In genomic region chr20:31827059-31827458, GRCh38 we compare ENCODE assay signal across 9 cellular contexts. TPM values are rescaled to one million over a fixed set of nuclear protein-coding genes. Genes with fewer than 3 reads are reported as not detected.
"Had no signal": no experiment of that assay in that cellular context is flagged by ENCODE, and none has a peak within 500 bp of the region (broad histone marks: within the 10 kb centered on the region; RNA-seq: fewer than 3 reads in every experiment).

No MANE protein-coding gene starts in this region.

- H3K9me3 ChIP-seq: HAP-1 had no signal

- ATAC-seq: GM23338, HCT116, K562 had no signal

- H3K36me3 ChIP-seq: HAP-1 had no signal

- H3K4me2 ChIP-seq: GM23338 had no signal

- H2AFZ ChIP-seq: GM23338 had no signal

- DNase-seq: IMR-90, KG1 had no signal

- H3K27ac Mint-ChIP-seq: GM23338 had no signal

- H3K4me3 ChIP-seq: GM23338, HAP-1, K562 had no signal

- H3K4me3 Mint-ChIP-seq: GM23338 had no signal

- H3K27ac ChIP-seq: HL-60 had no signal

RNA-seq across cellular contexts. Expression of gene FOXS1, which starts 18.3 kb away (rescaled TPM):
- total RNA-seq: GM23338, H1, IMR-90, K562 had no signal

RNA-seq across cellular contexts. Expression of gene DUSP15, which starts 43.3 kb away (rescaled TPM):
- total RNA-seq: HT1080, IMR-90, K562 had no signal

RNA-seq across cellular contexts. Expression of gene TTLL9, which starts 43.4 kb away (rescaled TPM):
- total RNA-seq: GM23338, H1, HT1080, IMR-90, K562 had no signal
